In genomic region chr3:136703429-136703828, GRCh38 we compare ENCODE assay signal across 13 cellular contexts. TPM values are rescaled to one million over a fixed set of nuclear protein-coding genes. Genes with fewer than 3 reads are reported as not detected.
DNase-seq lines count a peak whose midpoint lies in the region; TF ChIP-seq lines count a peak whose summit lies in the region.
"Had no signal": no experiment of that assay in that cellular context is flagged by ENCODE, and none has a peak within 500 bp of the region (broad histone marks: within the 10 kb centered on the region; RNA-seq: fewer than 3 reads in every experiment).

No MANE protein-coding gene starts in this region.

- DNase-seq in HuH-7 (ENCODE audit: low spot score) (peak; percentile 8), OCI-M1 (lab: John Stamatoyannopoulos, UW) (peak; percentile 60), fibroblast of villous mesenchyme (ENCODE audit: low read depth) (peak; percentile 33), UCSD-AML1 (lab: John Stamatoyannopoulos, UW; ENCODE audit: unreplicated experiment) (no peak), NCI-H187 treated with DMSO at 0.1 percent for 48 hours (lab: John Stamatoyannopoulos, UW) (no peak)
- no peak for DNase-seq in activated CD4-positive, alpha-beta T cell treated with anti-CD3 and anti-CD28 coated beads, Interleukin-2, amount 50 U/mL, for 4 hours
- DNase-seq: CD8-positive, alpha-beta T cell; COR-L47; DND-41; GDM1; HCEC 1CT; HFFc6; IMR-90 had no signal

- H3K4me3 ChIP-seq in fibroblast of villous mesenchyme (ENCODE audit: low read depth, low read length) = no peak overlapping the region

- TF ChIP-seq CTCF in fibroblast of villous mesenchyme (IDR thresholded peaks at IDR 0.05; ENCODE audit: insufficient read depth, low read depth, low read length) = no peak

RNA-seq across cellular contexts. Expression of gene STAG1, which starts 48.7 kb away (rescaled TPM):
- 37.7 and 52.7 TPM in 2 replicates for total RNA-seq in fibroblast of villous mesenchyme

Comparison
In these comparisons a context has a peak if more than half of its experiments do, and no peak if none do; other contexts are left out.
1. DNase-seq: peak in HuH-7 (single experiment), OCI-M1 (single experiment) and fibroblast of villous mesenchyme (single experiment); none in UCSD-AML1 (single experiment), activated CD4-positive, alpha-beta T cell treated with anti-CD3 and anti-CD28 coated beads, Interleukin-2, amount 50 U/mL, for 4 hours (0 of 2) and NCI-H187 treated with DMSO at 0.1 percent for 48 hours (single experiment).